1 cellular context compared by ENCODE assay signal in genomic region chr10:76291175-76291574, GRCh38.
TF ChIP-seq lines count a peak whose summit lies in the region.

No MANE protein-coding gene starts in this region.

TF ChIP-seq in HepG2, 621 proteins besides CTCF, POLR2A, EP300 and RAD21 (continued from another document):
- TF ChIP-seq ASH2L (IDR thresholded peaks at IDR 0.05; ENCODE audit: insufficient read length, low read depth, low read length) = no peak
